ENCODE assay signal across 1 cellular context in genomic region chr14:23559010-23559920, GRCh38.
A peak's percentile ranks its signal among the peaks of the same experiment; 100 is the strongest.
TF ChIP-seq lines count a peak whose summit lies in the region.

No MANE protein-coding gene starts in this region.

TF ChIP-seq in GM12878, 131 proteins besides CTCF, POLR2A, EP300 and RAD21 (continues in another document):
- TF ChIP-seq SMAD5 (IDR thresholded peaks at IDR 0.05; ENCODE audit: low read depth) (no peak), HDGF (IDR thresholded peaks at IDR 0.05) (no peak), RCOR1 (conservative IDR thresholded peaks at IDR 0.05; ENCODE audit: low read depth, low read length) (no peak), ZNF274 (IDR thresholded peaks at IDR 0.05; ENCODE audit: insufficient read depth, insufficient read length) (no peak), TCF12 (IDR thresholded peaks at IDR 0.05; ENCODE audit: low read depth, low read length) (no peak), ZBTB40 (IDR thresholded peaks at IDR 0.05; ENCODE audit: borderline replicate concordance) (no peak), MEF2A (IDR thresholded peaks at IDR 0.05; ENCODE audit: insufficient read depth, low read depth, low read length) (no peak), IRF4 (IDR thresholded peaks at IDR 0.05; ENCODE audit: low read depth, low read length) (no peak), PAX5 (IDR thresholded peaks at IDR 0.05; ENCODE audit: borderline replicate concordance, low read depth, low read length) (no peak), YBX1 (IDR thresholded peaks at IDR 0.05) (no peak), LARP7 (IDR thresholded peaks at IDR 0.05) (no peak), STAT3 (IDR thresholded peaks at IDR 0.05; ENCODE audit: low read depth, low read length) (no peak), E4F1 (IDR thresholded peaks at IDR 0.05; ENCODE audit: borderline replicate concordance, partially characterized antibody) (no peak), ATF7 (IDR thresholded peaks at IDR 0.05; ENCODE audit: low read depth) (no peak), ZBTB33 (IDR thresholded peaks at IDR 0.05) (no peak), ZNF384 (IDR thresholded peaks at IDR 0.05; ENCODE audit: borderline replicate concordance, low read depth, low read length) (no peak), ETV6 (conservative IDR thresholded peaks at IDR 0.05 in 1 of 2, IDR thresholded peaks at IDR 0.05 in 1 of 2; ENCODE audit: borderline replicate concordance in 1 of 2, low read depth in 1 of 2) (no peak), NR2C1 (IDR thresholded peaks at IDR 0.05) (no peak), EZH2 (IDR thresholded peaks at IDR 0.05; ENCODE audit: borderline replicate concordance, control insufficient read depth, low read depth, low read length) (no peak), ZNF207 (IDR thresholded peaks at IDR 0.05; ENCODE audit: borderline replicate concordance) (no peak), FOXK2 (IDR thresholded peaks at IDR 0.05) (no peak), TAF1 (IDR thresholded peaks at IDR 0.05; ENCODE audit: borderline replicate concordance, low read depth, low read length) (no peak), ZNF24 (IDR thresholded peaks at IDR 0.05) (no peak), CREB1 (IDR thresholded peaks at IDR 0.05; ENCODE audit: low read depth) (no peak), BMI1 (IDR thresholded peaks at IDR 0.05; ENCODE audit: borderline replicate concordance) (no peak), ZNF687 (IDR thresholded peaks at IDR 0.05) (no peak), PRDM15 (CRISPR knock-in tag; IDR thresholded peaks at IDR 0.05) (no peak), IRF5 (IDR thresholded peaks at IDR 0.05; ENCODE audit: borderline replicate concordance) (no peak), HCFC1 (IDR thresholded peaks at IDR 0.05; ENCODE audit: low read length) (no peak), EGR1 (IDR thresholded peaks at IDR 0.05; ENCODE audit: borderline replicate concordance in 1 of 2, low read depth in 2 of 2, low read length in 2 of 2) (no peak), CHD1 (IDR thresholded peaks at IDR 0.05; ENCODE audit: low read depth, low read length) (no peak), PKNOX1 (IDR thresholded peaks at IDR 0.05) (no peak), POU2F2 (IDR thresholded peaks at IDR 0.05; ENCODE audit: borderline replicate concordance, low read depth, low read length) (no peak), WRNIP1 (IDR thresholded peaks at IDR 0.05; ENCODE audit: borderline replicate concordance, low read depth, low read length) (no peak), NFIC (IDR thresholded peaks at IDR 0.05; ENCODE audit: low read depth, low read length) (no peak), SREBF2 (IDR thresholded peaks at IDR 0.05; ENCODE audit: low read length) (no peak), KAT2A (conservative IDR thresholded peaks at IDR 0.05; ENCODE audit: control insufficient read depth, low read depth, low read length) (no peak), BRCA1 (IDR thresholded peaks at IDR 0.05; ENCODE audit: low read depth, low read length) (no peak), SIN3A (IDR thresholded peaks at IDR 0.05; ENCODE audit: low read depth, low read length) (no peak), BCL11A (IDR thresholded peaks at IDR 0.05; ENCODE audit: low read depth, low read length) (no peak), ZBED1 (IDR thresholded peaks at IDR 0.05; ENCODE audit: borderline replicate concordance) (no peak), RELB (IDR thresholded peaks at IDR 0.05; ENCODE audit: low read depth) (no peak), SMARCA5 (IDR thresholded peaks at IDR 0.05) (peak; percentile 42; the same call in 1 of the 2 replicates), POLR2AphosphoS2 (IDR thresholded peaks at IDR 0.05; ENCODE audit: low read depth, low read length) (no peak), TCF7 (IDR thresholded peaks at IDR 0.05; ENCODE audit: borderline replicate concordance) (no peak), CBFB (IDR thresholded peaks at IDR 0.05; ENCODE audit: low read depth) (0 out of 2 replicates have a peak, but pooled peaks have one; percentile 29)
